Comparison of ENCODE assay signal across 8 cellular contexts in the genomic region with DNA sequence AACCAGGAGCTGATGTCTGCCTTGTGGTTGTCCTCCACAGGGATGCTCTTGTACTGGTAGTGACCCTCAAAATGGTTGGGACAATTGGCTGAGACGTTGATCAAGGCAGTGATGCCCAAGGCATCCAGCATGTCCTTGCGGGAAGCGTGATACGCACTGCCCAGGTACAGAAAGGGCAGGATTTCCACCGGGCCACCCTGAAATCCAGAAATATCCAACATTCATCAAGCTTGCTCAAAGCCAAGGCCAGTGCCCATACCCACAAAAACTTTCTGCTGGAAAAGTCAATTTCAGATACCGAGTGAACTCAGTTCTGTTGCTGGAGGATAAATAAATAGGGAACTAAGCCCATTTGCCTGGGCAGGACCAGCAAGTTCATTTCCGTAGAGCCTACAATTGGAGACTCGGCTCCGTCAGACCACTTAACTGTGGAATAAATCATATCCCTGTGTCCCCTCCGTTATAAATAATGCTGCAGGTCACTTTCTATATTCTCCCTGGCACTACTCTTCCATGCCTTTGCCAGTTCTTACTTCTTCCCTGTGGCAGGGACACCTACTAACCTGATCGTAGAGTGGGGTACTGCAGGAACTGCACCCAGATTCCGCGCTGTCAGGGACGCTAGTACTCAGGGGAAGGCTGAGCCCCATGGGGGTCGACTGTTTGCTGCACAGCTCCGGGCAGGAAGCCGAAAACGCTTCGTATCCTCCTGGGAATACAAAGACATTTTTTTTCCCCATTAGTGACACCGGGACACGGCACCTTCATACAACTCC. TPM values are rescaled to one million over a fixed set of nuclear protein-coding genes. Genes with fewer than 3 reads are reported as not detected.
DNase-seq lines count a peak whose midpoint lies in the region; ATAC-seq, FAIRE-seq and TF ChIP-seq lines count a peak whose summit lies in the region.

No MANE protein-coding gene starts in this region.

- no peak for TF ChIP-seq EP300 in esophagus muscularis mucosa (IDR thresholded peaks at IDR 0.05)

- H3K9me3 Mint-ChIP-seq in T-cell (no peaks in the 10 kb centered on the region), natural killer cell (no peaks in the 10 kb centered on the region)

- H3K4me1 ChIP-seq in esophagus muscularis mucosa = peaks cover 37 to 67% (median 58%) of the 10 kb centered on the region in 4 donors

- H3K27ac ChIP-seq in esophagus muscularis mucosa (replicated peaks in 1 of 4) = peak overlapping the region; percentile 99 to 100 (median 100)

- peak overlapping the region; percentile 90 to 93 (median 91) for H3K4me3 Mint-ChIP-seq in T-cell
- H3K4me3 Mint-ChIP-seq in natural killer cell = peak overlapping the region; percentile 90

- H3K27ac Mint-ChIP-seq in T-cell (peak overlapping the region; percentile 91 to 94), natural killer cell (peak overlapping the region; percentile 98 to 99)

- CTCF ChIA-PET in T-cell (lab: Charles Lee) = no interaction called here

- POLR2A ChIA-PET in T-cell (lab: Charles Lee) = interaction anchor here (0.6 to 1.1 kb wide), 5 partner anchors 9 to 325 kb away, joined by 3 to 11 read pairs (median 5); no protein-coding TSS in a partner anchor

- H3K4me3 ChIP-seq in esophagus muscularis mucosa = peak overlapping the region; percentile 88 to 98 (median 90)

- peaks cover 72 to 84% (median 76%) of the 10 kb centered on the region in 3 donors for H3K4me1 Mint-ChIP-seq in T-cell
- H3K4me1 Mint-ChIP-seq in natural killer cell = peaks cover 65 to 92% of the 10 kb centered on the region in 2 donors

- FAIRE-seq in D721Med (lab: Jason Lieb, UNC) = no peak

- peaks cover 0 to 7% (median 0%) of the 10 kb centered on the region in 4 donors for H3K9me3 ChIP-seq in esophagus muscularis mucosa

- intact Hi-C loops in esophagus muscularis mucosa (cut with DNase I) = loop anchor here (2.0 kb wide), 2 partner anchors 65 to 133 kb away; partner anchors contain the start of gene ERGIC1
- intact Hi-C loops in natural killer cell (cut with micrococcal nuclease) = loop anchor here (5.0 kb wide), 2 partner anchors 148 to 592 kb away; no protein-coding TSS in a partner anchor

- TF ChIP-seq CTCF in esophagus muscularis mucosa (IDR thresholded peaks at IDR 0.05) (no peak), natural killer cell (IDR thresholded peaks at IDR 0.05) (no peak), D721Med (IDR thresholded peaks at IDR 0.05; ENCODE audit: insufficient read depth, missing control alignments) (no peak)

- H3K36me3 Mint-ChIP-seq in T-cell = peaks cover 27% of the 10 kb centered on the region
- peaks cover 12% of the 10 kb centered on the region for H3K36me3 Mint-ChIP-seq in natural killer cell

- H3K27me3 ChIP-seq in esophagus muscularis mucosa = peaks cover 0 to 8% (median 0%) of the 10 kb centered on the region in 4 donors

- peaks cover 13 to 41% (median 33%) of the 10 kb centered on the region in 4 donors for H3K36me3 ChIP-seq in esophagus muscularis mucosa

- H3K27me3 Mint-ChIP-seq in T-cell (no peaks in the 10 kb centered on the region), natural killer cell (ENCODE audit: low read depth in 2 of 2) (no peaks in the 10 kb centered on the region)

- TF ChIP-seq POLR2A in esophagus muscularis mucosa (IDR thresholded peaks at IDR 0.05; ENCODE audit: low read depth) = peak; percentile 22

- no peak for ATAC-seq in T-cell (replicated peaks in 1 of 4)
- ATAC-seq in natural killer cell = no peak
- ATAC-seq in GM19035 (IDR thresholded peaks at IDR 0.05; ENCODE audit: unreplicated experiment) = no peak
- no peak for ATAC-seq in HG02973 (IDR thresholded peaks at IDR 0.05; ENCODE audit: unreplicated experiment)

- 11% methylated on average over 21 of the region's 21 CpGs for WGBS in esophagus muscularis mucosa

- DNase-seq in NCI-H2171 treated with DMSO at 0.1 percent for 48 hours (lab: John Stamatoyannopoulos, UW) (peak; percentile 28), NCI-H2171 (lab: John Stamatoyannopoulos, UW) (no peak), T-cell (peak in 7 of 34 experiments; percentile 18 to 52 (median 23)), esophagus muscularis mucosa (ENCODE audit: extremely low spot score) (no peak), natural killer cell (peak; percentile 45), D721Med (ENCODE audit: insufficient read length, low spot score) (no peak)

RNA-seq across cellular contexts. Expression of gene DUSP1, which starts 1.2 kb away (rescaled TPM):
- total RNA-seq in T-cell = 1,000 to 10,000 TPM in 2 of 5 donors, 10 to 100 TPM in 3; 22.6 to 1,564 (median 28.9) TPM
- 100 to 1,000 TPM; 455 to 718 (median 676) TPM for total RNA-seq in esophagus muscularis mucosa
- total RNA-seq in natural killer cell = 1,000 to 10,000 TPM; 1,579 to 2,725 (median 2,168) TPM

Comparison
In these comparisons a context has a peak if more than half of its experiments do, and no peak if none do; other contexts are left out.
1. DNase-seq: peak in NCI-H2171 treated with DMSO at 0.1 percent for 48 hours (single experiment) and natural killer cell (single experiment); none in NCI-H2171 (single experiment), esophagus muscularis mucosa (single experiment) and D721Med (single experiment).